Comparison of ENCODE assay signal across 14 cellular contexts in genomic region chrX:96763608-96764007, GRCh38.
"Had no signal": no experiment of that assay in that cellular context is flagged by ENCODE, and none has a peak within 500 bp of the region (broad histone marks: within the 10 kb centered on the region; RNA-seq: fewer than 3 reads in every experiment).

No MANE protein-coding gene starts in this region.

- DNase-seq: activated CD4-positive, alpha-beta memory T cell treated with anti-CD3 and anti-CD28 coated beads, Interleukin-2, amount 10 ng/mL, durations not matched to agents 7 days and 5 days; activated CD4-positive, alpha-beta T cell treated with anti-CD3 and anti-CD28 coated beads for 4 hours; activated effector memory CD4-positive, alpha-beta T cell treated with anti-CD3 and anti-CD28 coated beads, Interleukin-2, amount 50 U/mL, for 16 hours; activated T-cell treated with anti-CD3 and anti-CD28 coated beads, Interleukin-2, amount 50 U/mL, for 24 hours; adrenal gland; left cardiac atrium; naive thymus-derived CD4-positive, alpha-beta T cell; pancreas; sigmoid colon; thyroid gland had no signal

- H3K27me3 ChIP-seq: gastroesophageal sphincter, sigmoid colon, thyroid gland had no signal

- ATAC-seq: gastroesophageal sphincter; left cardiac atrium; naive thymus-derived CD4-positive, alpha-beta T cell; pancreas; stimulated activated memory B cell treated with anti-CD40 and anti-IgM and Interleukin-4, amounts not matched to agents 10 μg/mL and 1 μg/mL and 100 μg/mL, for 72 hours; WTC11 had no signal

- H3K27ac Mint-ChIP-seq: activated CD4-positive, alpha-beta memory T cell treated with anti-CD3 and anti-CD28 coated beads, Interleukin-2, amount 10 ng/mL, durations not matched to agents 7 days and 5 days; activated naive CD4-positive, alpha-beta T cell treated with anti-CD3 and anti-CD28 coated beads, Interleukin-2, amount 50 U/mL, for 24 hours; activated T-cell treated with anti-CD3 and anti-CD28 coated beads, Interleukin-2, amount 50 U/mL, for 24 hours; WTC11 had no signal

- H3K4me3 ChIP-seq: adrenal gland, gastroesophageal sphincter, pancreas, sigmoid colon, thyroid gland had no signal

- H3K27ac ChIP-seq: adrenal gland, gastroesophageal sphincter, pancreas, sigmoid colon, thyroid gland had no signal

- H3K9me3 ChIP-seq: adrenal gland, gastroesophageal sphincter, pancreas, sigmoid colon, thyroid gland had no signal

- H3K4me1 ChIP-seq: adrenal gland, gastroesophageal sphincter, sigmoid colon, thyroid gland had no signal

- H3K4me3 Mint-ChIP-seq: activated CD4-positive, alpha-beta memory T cell treated with anti-CD3 and anti-CD28 coated beads, Interleukin-2, amount 10 ng/mL, durations not matched to agents 7 days and 5 days; activated naive CD4-positive, alpha-beta T cell treated with anti-CD3 and anti-CD28 coated beads, Interleukin-2, amount 50 U/mL, for 24 hours; activated T-cell treated with anti-CD3 and anti-CD28 coated beads, Interleukin-2, amount 50 U/mL, for 24 hours; stimulated activated memory B cell treated with anti-CD40 and anti-IgM and Interleukin-4, amounts not matched to agents 10 μg/mL and 1 μg/mL and 100 μg/mL, for 72 hours; WTC11 had no signal

- H3K9me3 Mint-ChIP-seq: activated CD4-positive, alpha-beta memory T cell treated with anti-CD3 and anti-CD28 coated beads, Interleukin-2, amount 10 ng/mL, durations not matched to agents 7 days and 5 days; activated naive CD4-positive, alpha-beta T cell treated with anti-CD3 and anti-CD28 coated beads, Interleukin-2, amount 50 U/mL, for 24 hours; activated T-cell treated with anti-CD3 and anti-CD28 coated beads, Interleukin-2, amount 50 U/mL, for 24 hours; naive thymus-derived CD4-positive, alpha-beta T cell; stimulated activated memory B cell treated with anti-CD40 and anti-IgM and Interleukin-4, amounts not matched to agents 10 μg/mL and 1 μg/mL and 100 μg/mL, for 72 hours; WTC11 had no signal

- H3K27me3 Mint-ChIP-seq: activated CD4-positive, alpha-beta memory T cell treated with anti-CD3 and anti-CD28 coated beads, Interleukin-2, amount 10 ng/mL, durations not matched to agents 7 days and 5 days; activated naive CD4-positive, alpha-beta T cell treated with anti-CD3 and anti-CD28 coated beads, Interleukin-2, amount 50 U/mL, for 24 hours; naive thymus-derived CD4-positive, alpha-beta T cell; stimulated activated memory B cell treated with anti-CD40 and anti-IgM and Interleukin-4, amounts not matched to agents 10 μg/mL and 1 μg/mL and 100 μg/mL, for 72 hours had no signal

- H3K36me3 Mint-ChIP-seq: activated naive CD4-positive, alpha-beta T cell treated with anti-CD3 and anti-CD28 coated beads, Interleukin-2, amount 50 U/mL, for 24 hours; stimulated activated memory B cell treated with anti-CD40 and anti-IgM and Interleukin-4, amounts not matched to agents 10 μg/mL and 1 μg/mL and 100 μg/mL, for 72 hours; WTC11 had no signal

- H3K36me3 ChIP-seq: adrenal gland, gastroesophageal sphincter, pancreas, sigmoid colon, thyroid gland had no signal
